In genomic region chr7:30413864-30414263, GRCh38 we compare ENCODE assay signal across 1 cellular context.
TF ChIP-seq lines count a peak whose summit lies in the region.

No MANE protein-coding gene starts in this region.

TF ChIP-seq in GM23338, 12 proteins besides CTCF, POLR2A, EP300 and RAD21 (continued from another document):
- TF ChIP-seq, protein P1, sequence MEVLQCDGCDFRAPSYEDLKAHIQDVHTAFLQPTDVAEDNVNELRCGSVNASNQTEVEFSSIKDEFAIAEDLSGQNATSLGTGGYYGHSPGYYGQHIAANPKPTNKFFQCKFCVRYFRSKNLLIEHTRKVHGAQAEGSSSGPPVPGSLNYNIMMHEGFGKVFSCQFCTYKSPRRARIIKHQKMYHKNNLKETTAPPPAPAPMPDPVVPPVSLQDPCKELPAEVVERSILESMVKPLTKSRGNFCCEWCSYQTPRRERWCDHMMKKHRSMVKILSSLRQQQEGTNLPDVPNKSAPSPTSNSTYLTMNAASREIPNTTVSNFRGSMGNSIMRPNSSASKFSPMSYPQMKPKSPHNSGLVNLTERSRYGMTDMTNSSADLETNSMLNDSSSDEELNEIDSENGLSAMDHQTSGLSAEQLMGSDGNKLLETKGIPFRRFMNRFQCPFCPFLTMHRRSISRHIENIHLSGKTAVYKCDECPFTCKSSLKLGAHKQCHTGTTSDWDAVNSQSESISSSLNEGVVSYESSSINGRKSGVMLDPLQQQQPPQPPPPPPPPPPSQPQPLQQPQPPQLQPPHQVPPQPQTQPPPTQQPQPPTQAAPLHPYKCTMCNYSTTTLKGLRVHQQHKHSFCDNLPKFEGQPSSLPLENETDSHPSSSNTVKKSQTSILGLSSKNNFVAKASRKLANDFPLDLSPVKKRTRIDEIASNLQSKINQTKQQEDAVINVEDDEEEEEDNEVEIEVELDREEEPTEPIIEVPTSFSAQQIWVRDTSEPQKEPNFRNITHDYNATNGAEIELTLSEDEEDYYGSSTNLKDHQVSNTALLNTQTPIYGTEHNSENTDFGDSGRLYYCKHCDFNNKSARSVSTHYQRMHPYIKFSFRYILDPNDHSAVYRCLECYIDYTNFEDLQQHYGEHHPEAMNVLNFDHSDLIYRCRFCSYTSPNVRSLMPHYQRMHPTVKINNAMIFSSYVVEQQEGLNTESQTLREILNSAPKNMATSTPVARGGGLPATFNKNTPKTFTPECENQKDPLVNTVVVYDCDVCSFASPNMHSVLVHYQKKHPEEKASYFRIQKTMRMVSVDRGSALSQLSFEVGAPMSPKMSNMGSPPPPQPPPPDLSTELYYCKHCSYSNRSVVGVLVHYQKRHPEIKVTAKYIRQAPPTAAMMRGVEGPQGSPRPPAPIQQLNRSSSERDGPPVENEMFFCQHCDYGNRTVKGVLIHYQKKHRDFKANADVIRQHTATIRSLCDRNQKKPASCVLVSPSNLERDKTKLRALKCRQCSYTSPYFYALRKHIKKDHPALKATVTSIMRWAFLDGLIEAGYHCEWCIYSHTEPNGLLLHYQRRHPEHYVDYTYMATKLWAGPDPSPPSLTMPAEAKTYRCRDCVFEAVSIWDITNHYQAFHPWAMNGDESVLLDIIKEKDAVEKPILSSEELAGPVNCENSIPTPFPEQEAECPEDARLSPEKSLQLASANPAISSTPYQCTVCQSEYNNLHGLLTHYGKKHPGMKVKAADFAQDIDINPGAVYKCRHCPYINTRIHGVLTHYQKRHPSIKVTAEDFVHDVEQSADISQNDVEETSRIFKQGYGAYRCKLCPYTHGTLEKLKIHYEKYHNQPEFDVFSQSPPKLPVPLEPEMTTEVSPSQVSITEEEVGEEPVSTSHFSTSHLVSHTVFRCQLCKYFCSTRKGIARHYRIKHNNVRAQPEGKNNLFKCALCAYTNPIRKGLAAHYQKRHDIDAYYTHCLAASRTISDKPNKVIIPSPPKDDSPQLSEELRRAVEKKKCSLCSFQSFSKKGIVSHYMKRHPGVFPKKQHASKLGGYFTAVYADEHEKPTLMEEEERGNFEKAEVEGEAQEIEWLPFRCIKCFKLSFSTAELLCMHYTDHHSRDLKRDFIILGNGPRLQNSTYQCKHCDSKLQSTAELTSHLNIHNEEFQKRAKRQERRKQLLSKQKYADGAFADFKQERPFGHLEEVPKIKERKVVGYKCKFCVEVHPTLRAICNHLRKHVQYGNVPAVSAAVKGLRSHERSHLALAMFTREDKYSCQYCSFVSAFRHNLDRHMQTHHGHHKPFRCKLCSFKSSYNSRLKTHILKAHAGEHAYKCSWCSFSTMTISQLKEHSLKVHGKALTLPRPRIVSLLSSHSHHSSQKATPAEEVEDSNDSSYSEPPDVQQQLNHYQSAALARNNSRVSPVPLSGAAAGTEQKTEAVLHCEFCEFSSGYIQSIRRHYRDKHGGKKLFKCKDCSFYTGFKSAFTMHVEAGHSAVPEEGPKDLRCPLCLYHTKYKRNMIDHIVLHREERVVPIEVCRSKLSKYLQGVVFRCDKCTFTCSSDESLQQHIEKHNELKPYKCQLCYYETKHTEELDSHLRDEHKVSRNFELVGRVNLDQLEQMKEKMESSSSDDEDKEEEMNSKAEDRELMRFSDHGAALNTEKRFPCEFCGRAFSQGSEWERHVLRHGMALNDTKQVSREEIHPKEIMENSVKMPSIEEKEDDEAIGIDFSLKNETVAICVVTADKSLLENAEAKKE (CRISPR knock-in tag; IDR thresholded peaks at IDR 0.05), result no peak
- TF ChIP-seq EZH2phosphoT487 (IDR thresholded peaks at IDR 0.05; ENCODE audit: unreplicated experiment) (no peak), NANOG (IDR thresholded peaks at IDR 0.05; ENCODE audit: borderline replicate concordance) (no peak), ETS1 (IDR thresholded peaks at IDR 0.05) (no peak), STAT1 (IDR thresholded peaks at IDR 0.05; ENCODE audit: unreplicated experiment) (no peak), JUNB (IDR thresholded peaks at IDR 0.05; ENCODE audit: unreplicated experiment) (no peak)
- TF ChIP-seq, protein P2, sequence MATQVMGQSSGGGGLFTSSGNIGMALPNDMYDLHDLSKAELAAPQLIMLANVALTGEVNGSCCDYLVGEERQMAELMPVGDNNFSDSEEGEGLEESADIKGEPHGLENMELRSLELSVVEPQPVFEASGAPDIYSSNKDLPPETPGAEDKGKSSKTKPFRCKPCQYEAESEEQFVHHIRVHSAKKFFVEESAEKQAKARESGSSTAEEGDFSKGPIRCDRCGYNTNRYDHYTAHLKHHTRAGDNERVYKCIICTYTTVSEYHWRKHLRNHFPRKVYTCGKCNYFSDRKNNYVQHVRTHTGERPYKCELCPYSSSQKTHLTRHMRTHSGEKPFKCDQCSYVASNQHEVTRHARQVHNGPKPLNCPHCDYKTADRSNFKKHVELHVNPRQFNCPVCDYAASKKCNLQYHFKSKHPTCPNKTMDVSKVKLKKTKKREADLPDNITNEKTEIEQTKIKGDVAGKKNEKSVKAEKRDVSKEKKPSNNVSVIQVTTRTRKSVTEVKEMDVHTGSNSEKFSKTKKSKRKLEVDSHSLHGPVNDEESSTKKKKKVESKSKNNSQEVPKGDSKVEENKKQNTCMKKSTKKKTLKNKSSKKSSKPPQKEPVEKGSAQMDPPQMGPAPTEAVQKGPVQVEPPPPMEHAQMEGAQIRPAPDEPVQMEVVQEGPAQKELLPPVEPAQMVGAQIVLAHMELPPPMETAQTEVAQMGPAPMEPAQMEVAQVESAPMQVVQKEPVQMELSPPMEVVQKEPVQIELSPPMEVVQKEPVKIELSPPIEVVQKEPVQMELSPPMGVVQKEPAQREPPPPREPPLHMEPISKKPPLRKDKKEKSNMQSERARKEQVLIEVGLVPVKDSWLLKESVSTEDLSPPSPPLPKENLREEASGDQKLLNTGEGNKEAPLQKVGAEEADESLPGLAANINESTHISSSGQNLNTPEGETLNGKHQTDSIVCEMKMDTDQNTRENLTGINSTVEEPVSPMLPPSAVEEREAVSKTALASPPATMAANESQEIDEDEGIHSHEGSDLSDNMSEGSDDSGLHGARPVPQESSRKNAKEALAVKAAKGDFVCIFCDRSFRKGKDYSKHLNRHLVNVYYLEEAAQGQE (IDR thresholded peaks at IDR 0.05; ENCODE audit: unreplicated experiment), result no peak
